Comparison of ENCODE assay signal across 16 cellular contexts in the genomic region with DNA sequence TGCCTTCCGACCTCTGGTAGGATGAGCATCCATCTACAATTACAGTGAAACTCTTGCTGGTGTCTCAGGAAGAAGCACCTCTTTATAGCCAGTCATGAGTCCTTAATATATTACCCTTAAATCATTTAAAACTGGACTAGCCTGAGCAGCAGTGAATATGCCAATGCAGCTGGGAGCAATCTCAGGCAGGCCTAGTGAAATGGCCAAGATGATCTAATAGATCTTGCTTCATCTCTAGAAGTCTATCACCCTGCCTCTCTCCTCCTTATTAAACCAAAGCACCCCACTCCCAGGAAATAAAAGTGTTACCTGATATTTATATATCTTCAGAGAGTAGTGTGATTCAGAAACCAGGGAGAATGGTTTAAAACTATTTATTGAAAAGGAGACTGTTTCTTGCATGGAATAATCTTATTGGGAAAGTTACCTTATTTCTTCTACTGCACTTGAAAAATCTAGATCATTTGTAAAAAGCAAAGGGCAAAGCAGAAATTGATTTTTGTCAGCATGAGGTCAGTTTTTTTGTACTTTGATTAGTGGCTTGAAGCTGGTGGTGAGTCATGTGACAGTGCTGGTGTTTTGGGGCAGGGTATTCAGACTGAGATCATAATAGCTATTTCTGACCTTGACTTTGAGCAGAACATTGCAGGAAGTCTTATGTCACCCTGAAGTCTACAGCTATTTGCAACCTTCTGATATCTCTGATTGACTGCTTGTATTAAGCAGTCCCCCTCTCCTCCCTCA.
DNase-seq lines count a peak whose midpoint lies in the region; ATAC-seq and TF ChIP-seq lines count a peak whose summit lies in the region.
"Had no signal": no experiment of that assay in that cellular context is flagged by ENCODE, and none has a peak within 500 bp of the region (broad histone marks: within the 10 kb centered on the region; RNA-seq: fewer than 3 reads in every experiment).

No MANE protein-coding gene starts in this region.

- WGBS in endodermal cell (ENCODE audit: insufficient coverage in 1 of 2, insufficient read length in 1 of 2), 2 experiments = 100% methylated on average over 1 of the region's 1 CpG

- no peaks in the 10 kb centered on the region for H3K36me3 ChIP-seq in endodermal cell (ENCODE audit: control insufficient read depth, insufficient read depth, low read length)
- H3K36me3 ChIP-seq in PC-3 (ENCODE audit: low read depth, low read length) = no peaks in the 10 kb centered on the region
- H3K36me3 ChIP-seq: BLaER1 had no signal

- H3K4me2 ChIP-seq in PC-3 (ENCODE audit: low read length) = no peak overlapping the region
- H3K4me2 ChIP-seq: BLaER1, GM23338 had no signal

- no peak overlapping the region for H3K4me3 ChIP-seq in endodermal cell (ENCODE audit: low read length)
- H3K4me3 ChIP-seq in PC-3 (ENCODE audit: low read length) = no peak overlapping the region
- H3K4me3 ChIP-seq: BLaER1, GM23338 had no signal

- ATAC-seq in activated CD8-positive, alpha-beta memory T cell treated with anti-CD3 and anti-CD28 coated beads, Interleukin-2, amount 10 ng/mL, durations not matched to agents 7 days and 5 days = no peak
- ATAC-seq in PC-3 = no peak
- ATAC-seq: GM23338 had no signal

- H3F3A ChIP-seq in PC-3 (ENCODE audit: low read length, unreplicated experiment) = no peaks in the 10 kb centered on the region

- no peaks in the 10 kb centered on the region for H3K79me2 ChIP-seq in PC-3 (ENCODE audit: low read length)

- H3K27ac Mint-ChIP-seq in activated CD8-positive, alpha-beta memory T cell treated with anti-CD3 and anti-CD28 coated beads, Interleukin-2, amount 10 ng/mL, durations not matched to agents 7 days and 5 days = no peak overlapping the region
- no peak overlapping the region for H3K27ac Mint-ChIP-seq in endodermal cell
- H3K27ac Mint-ChIP-seq: CD8-positive, alpha-beta memory T cell; GM23338 had no signal

- H3K4me1 Mint-ChIP-seq in activated CD8-positive, alpha-beta memory T cell treated with anti-CD3 and anti-CD28 coated beads, Interleukin-2, amount 10 ng/mL, durations not matched to agents 7 days and 5 days = no peaks in the 10 kb centered on the region
- H3K4me1 Mint-ChIP-seq in endodermal cell = no peaks in the 10 kb centered on the region
- H3K4me1 Mint-ChIP-seq: CD8-positive, alpha-beta memory T cell had no signal

- H3K27me3 Mint-ChIP-seq in activated CD8-positive, alpha-beta memory T cell treated with anti-CD3 and anti-CD28 coated beads, Interleukin-2, amount 10 ng/mL, durations not matched to agents 7 days and 5 days = peaks cover 16% of the 10 kb centered on the region
- peaks cover 1% of the 10 kb centered on the region for H3K27me3 Mint-ChIP-seq in endodermal cell (ENCODE audit: insufficient read depth)

- intact Hi-C loops in PC-3 (cut with micrococcal nuclease) = no loop called here

- no peak overlapping the region for H3K4me3 Mint-ChIP-seq in activated CD8-positive, alpha-beta memory T cell treated with anti-CD3 and anti-CD28 coated beads, Interleukin-2, amount 10 ng/mL, durations not matched to agents 7 days and 5 days
- no peak overlapping the region for H3K4me3 Mint-ChIP-seq in endodermal cell
- H3K4me3 Mint-ChIP-seq: CD8-positive, alpha-beta memory T cell; GM23338 had no signal

- CTCF ChIA-PET in activated CD8-positive, alpha-beta memory T cell treated with anti-CD3 and anti-CD28 coated beads, Interleukin-2, amount 10 ng/mL, durations not matched to agents 7 days and 5 days (lab: Charles Lee) = no interaction called here
- CTCF ChIA-PET in PC-3 (lab: Charles Lee) = no interaction called here

- H3K9me2 ChIP-seq in PC-3 (replicated peaks; ENCODE audit: low read length) = no peaks in the 10 kb centered on the region

- TF ChIP-seq CTCF in endodermal cell (conservative IDR thresholded peaks at IDR 0.05) (no peak), PC-3 (conservative IDR thresholded peaks at IDR 0.05; ENCODE audit: low read depth, low read length) (no peak)

- H3K4me1 ChIP-seq in endodermal cell (ENCODE audit: control insufficient read depth, insufficient read depth, low read length) (no peaks in the 10 kb centered on the region), PC-3 (ENCODE audit: insufficient read depth, low read length) (no peaks in the 10 kb centered on the region)
- H3K4me1 ChIP-seq: Caco-2 had no signal

- BruUV-seq in PC-3 (replicated peaks; lab: Mats Ljungman, UMichigan) = no TSS peak

- H4K20me1 ChIP-seq in PC-3 (ENCODE audit: low read length) = no peaks in the 10 kb centered on the region
- H4K20me1 ChIP-seq: BLaER1 had no signal

- H3K9ac ChIP-seq in endodermal cell (ENCODE audit: extremely low read depth, low read length, poor library complexity, severe bottlenecking) (no peak overlapping the region), PC-3 (ENCODE audit: low read length) (no peak overlapping the region)
- H3K9ac ChIP-seq: BLaER1 had no signal

- no peak overlapping the region for H2AFZ ChIP-seq in PC-3 (ENCODE audit: low read length)
- H2AFZ ChIP-seq: GM23338 had no signal

- H3K27me3 ChIP-seq in endodermal cell (ENCODE audit: control insufficient read depth, insufficient read depth, low read length, poor library complexity, severe bottlenecking) (no peaks in the 10 kb centered on the region), PC-3 (ENCODE audit: low read length) (peaks cover 41% of the 10 kb centered on the region)
- H3K27me3 ChIP-seq: BLaER1 had no signal

- H3K9me3 ChIP-seq in endodermal cell (ENCODE audit: control insufficient read depth, low read length) (peaks cover 22% of the 10 kb centered on the region), PC-3 (ENCODE audit: low read length) (no peaks in the 10 kb centered on the region)

- H3K36me3 Mint-ChIP-seq in activated CD8-positive, alpha-beta memory T cell treated with anti-CD3 and anti-CD28 coated beads, Interleukin-2, amount 10 ng/mL, durations not matched to agents 7 days and 5 days = no peaks in the 10 kb centered on the region
- no peaks in the 10 kb centered on the region for H3K36me3 Mint-ChIP-seq in endodermal cell (ENCODE audit: low read depth)

- DNase-seq in activated CD8-positive, alpha-beta memory T cell treated with anti-CD3 and anti-CD28 coated beads, Interleukin-2, amount 10 ng/mL, durations not matched to agents 7 days and 5 days = peak; percentile 16
- DNase-seq in activated CD8-positive, alpha-beta memory T cell treated with anti-CD3 and anti-CD28 coated beads, Interleukin-2, amount 50 U/mL, for 4 hours = no peak
- DNase-seq in endodermal cell = peak; percentile 8
- peak; percentile 32 for DNase-seq in kidney tubule cell (ENCODE audit: low spot score)
- no peak for DNase-seq in middle frontal gyrus (ENCODE audit: extremely low spot score, low spot score)
- DNase-seq in PC-3 = no peak
- DNase-seq in activated T-cell treated with anti-CD3 and anti-CD28 coated beads, Interleukin-2, amount 50 U/mL, for 1 hour = no peak
- DNase-seq: 8988T; AML-193; Caco-2; CD8-positive, alpha-beta memory T cell; DMS53; GF-D8; H7 had no signal

- POLR2A ChIA-PET in PC-3 (lab: Charles Lee; ENCODE audit: unreplicated experiment) = no interaction called here

- H3K27ac ChIP-seq in endodermal cell (ENCODE audit: low read depth, low read length) (no peak overlapping the region), PC-3 (ENCODE audit: low read length) (no peak overlapping the region)
- H3K27ac ChIP-seq: BLaER1 had no signal

- H3K9me3 Mint-ChIP-seq in activated CD8-positive, alpha-beta memory T cell treated with anti-CD3 and anti-CD28 coated beads, Interleukin-2, amount 10 ng/mL, durations not matched to agents 7 days and 5 days (ENCODE audit: low read depth) = peaks cover 3% of the 10 kb centered on the region
- H3K9me3 Mint-ChIP-seq in endodermal cell = peaks cover 4% of the 10 kb centered on the region

Comparison
In these comparisons a context has a peak if more than half of its experiments do, and no peak if none do; other contexts are left out.
1. DNase-seq: peak in activated CD8-positive, alpha-beta memory T cell treated with anti-CD3 and anti-CD28 coated beads, Interleukin-2, amount 10 ng/mL, durations not matched to agents 7 days and 5 days (single experiment), endodermal cell (single experiment) and kidney tubule cell (single experiment); none in activated CD8-positive, alpha-beta memory T cell treated with anti-CD3 and anti-CD28 coated beads, Interleukin-2, amount 50 U/mL, for 4 hours (single experiment), middle frontal gyrus (single experiment), PC-3 (single experiment) and activated T-cell treated with anti-CD3 and anti-CD28 coated beads, Interleukin-2, amount 50 U/mL, for 1 hour (single experiment).